8 cellular contexts compared by ENCODE assay signal in the genomic region with DNA sequence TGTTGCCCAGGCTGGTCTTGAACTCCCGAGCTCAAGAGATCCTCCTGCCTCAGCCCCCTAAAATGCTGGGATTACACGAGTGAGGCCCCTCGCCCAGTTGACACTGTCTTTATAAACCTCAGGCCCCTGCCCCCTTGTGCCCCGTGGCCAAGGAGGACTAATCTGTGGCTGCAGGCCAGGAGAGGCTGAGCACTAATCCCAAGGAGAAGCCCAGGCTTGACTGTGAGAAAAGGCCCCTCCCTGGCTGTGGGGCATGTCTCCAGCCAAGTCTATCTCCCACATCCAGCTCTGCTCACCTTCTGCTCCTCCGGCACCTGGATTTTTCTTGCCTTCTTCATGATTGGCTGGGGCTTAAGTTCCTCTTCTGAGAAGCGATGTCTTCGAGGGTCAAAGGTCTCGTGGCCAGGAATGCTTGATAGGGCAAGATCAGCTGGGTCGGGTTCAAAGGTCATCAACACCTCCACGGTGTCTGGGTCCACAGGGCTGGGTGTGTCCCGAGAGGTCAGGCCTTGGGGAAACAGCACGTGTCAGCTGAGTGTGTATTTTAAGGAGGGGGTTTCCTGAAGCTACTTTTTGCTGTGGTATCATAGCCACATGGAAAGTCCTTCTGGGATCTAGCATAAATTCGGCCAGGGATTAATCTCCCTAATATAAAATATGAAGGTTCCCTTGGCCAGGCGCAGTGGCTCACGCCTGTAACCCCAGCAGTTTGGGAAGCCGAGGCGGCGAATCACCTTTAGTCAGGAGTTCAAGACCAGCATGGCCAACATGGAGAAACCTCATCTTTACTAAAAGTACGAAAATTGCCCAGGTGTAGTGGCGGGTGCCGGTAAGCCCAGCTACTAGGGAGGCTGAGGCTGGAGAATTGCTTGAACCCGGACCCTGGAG. TPM values are rescaled to one million over a fixed set of nuclear protein-coding genes. Genes with fewer than 3 reads are reported as not detected.
DNase-seq lines count a peak whose midpoint lies in the region; ATAC-seq, FAIRE-seq and TF ChIP-seq lines count a peak whose summit lies in the region.

No MANE protein-coding gene starts in this region.

- peak overlapping the region; percentile 66; the same call in 1 of the 2 replicates for H3K9ac ChIP-seq in GM12878 (ENCODE audit: control insufficient read depth, insufficient read depth, low read length)
- peak overlapping the region; percentile 69 for H3K9ac ChIP-seq in mesenchymal stem cell (ENCODE audit: low read length)

- TF ChIP-seq CTCF in GM12878 (IDR thresholded peaks at IDR 0.05 in 2 of 3, conservative IDR thresholded peaks at IDR 0.05 in 1 of 3; ENCODE audit: control insufficient read depth in 2 of 3, extremely low read depth in 1 of 3, insufficient read depth in 1 of 3, low read depth in 3 of 3, low read length in 3 of 3) = no peak
- TF ChIP-seq CTCF in progenitor cell of endocrine pancreas (IDR thresholded peaks at IDR 0.05; ENCODE audit: unreplicated experiment) = no peak

- H3K4me2 ChIP-seq in GM12878 (ENCODE audit: control insufficient read depth, insufficient read depth) (peak overlapping the region; percentile 92), mesenchymal stem cell (ENCODE audit: low read length, poor library complexity, severe bottlenecking) (no peak overlapping the region)

- in situ Hi-C loops in GM12878 (cut with MboI) = loop anchor here (25.0 kb wide), 1 partner anchor 1254 kb away; the partner anchor contains the start of genes AKT1S1, IL4I1 and TBC1D17

- intact Hi-C loops in GM12878 (cut with micrococcal nuclease; ENCODE audit: unreplicated experiment) = loop anchor here (10.0 kb wide), 1 partner anchor 331 kb away; the partner anchor contains the start of gene FTL

- H2AK5ac ChIP-seq in mesenchymal stem cell (ENCODE audit: low read length, severe bottlenecking) = no peak overlapping the region

- H3K27ac ChIP-seq in GM12878 (ENCODE audit: control insufficient read depth, insufficient read depth) = peak overlapping the region; percentile 79
- H3K27ac ChIP-seq in mesenchymal stem cell (ENCODE audit: low read length, poor library complexity, severe bottlenecking) = no peak overlapping the region

- H3K9me3 ChIP-seq in GM12878 (replicated peaks; ENCODE audit: control insufficient read depth, insufficient read depth, low read length) (no peaks in the 10 kb centered on the region), mesenchymal stem cell (ENCODE audit: control insufficient read depth, low read length) (no peaks in the 10 kb centered on the region)

- peak overlapping the region; percentile 82 to 96 for H3K4ac ChIP-seq in mesenchymal stem cell (ENCODE audit: low read depth in 1 of 2, low read length in 2 of 2)

- peaks cover 0 to 1% of the 10 kb centered on the region in 2 donors for H3K9me3 Mint-ChIP-seq in activated T-cell treated with anti-CD3 and anti-CD28 coated beads, Interleukin-2, amount 50 U/mL, for 72 hours
- no peaks in the 10 kb centered on the region for H3K9me3 Mint-ChIP-seq in progenitor cell of endocrine pancreas (ENCODE audit: low read depth)

- H3K27me3 ChIP-seq in GM12878 (replicated peaks in 1 of 2; ENCODE audit: control insufficient read depth in 2 of 2, insufficient read depth in 2 of 2, low read length in 1 of 2) (no peaks in the 10 kb centered on the region), mesenchymal stem cell (ENCODE audit: control insufficient read depth in 1 of 2, insufficient read depth in 1 of 2, low read length in 2 of 2) (peaks cover 0 to 7% of the 10 kb centered on the region in 2 experiments)

- WGBS in GM12878 (ENCODE audit: insufficient coverage, insufficient replicate concordance, low lambda C conversion rate, missing lambda C conversion rate) = 77% methylated on average over 22 of the region's 22 CpGs
- WGBS in mesenchymal stem cell = 92% methylated on average over 22 of the region's 22 CpGs

- no peak for TF ChIP-seq POLR2A in GM12878 (IDR thresholded peaks at IDR 0.05; ENCODE audit: low read depth, low read length)

- H3K4me3 Mint-ChIP-seq in activated T-cell treated with anti-CD3 and anti-CD28 coated beads, Interleukin-2, amount 50 U/mL, for 72 hours = peak overlapping the region; percentile 88 to 89
- no peak overlapping the region for H3K4me3 Mint-ChIP-seq in progenitor cell of endocrine pancreas (ENCODE audit: low read depth)

- CTCF ChIA-PET in GM12878 (lab: Yijun Ruan, JAX) = interaction anchor here (0.8 to 2.3 kb wide), 7 partner anchors 10 to 49 kb away, joined by 3 to 10 read pairs (median 6); partner anchors contain the start of genes CA11, RPL18 and SPHK2

- no peak for DNase-seq in activated T-cell treated with anti-CD3 and anti-CD28 coated beads, Interleukin-2, amount 50 U/mL, for 72 hours
- no peak for DNase-seq in activated T-cell treated with anti-CD3 and anti-CD28 coated beads, Interleukin-2, amount 50 U/mL, for 48 hours
- DNase-seq in GM12878 (ENCODE audit: low read depth, low spot score) = no peak
- no peak for DNase-seq in mesenchymal stem cell
- DNase-seq in ureter (ENCODE audit: low spot score) = peak; percentile 61
- no peak for DNase-seq in progenitor cell of endocrine pancreas (ENCODE audit: low spot score, unreplicated experiment)

- no peak for FAIRE-seq in GM12878 (lab: Jason Lieb, UNC)

- H3K36me3 ChIP-seq in GM12878 (ENCODE audit: control insufficient read depth in 2 of 2, insufficient read depth in 2 of 2, low read length in 1 of 2) (peaks cover 4 to 5% of the 10 kb centered on the region in 2 experiments; a peak in 3 of 4 replicates), mesenchymal stem cell (ENCODE audit: control insufficient read depth in 1 of 2, insufficient read depth in 2 of 2, low read depth in 1 of 2, low read length in 2 of 2) (peaks cover 19 to 20% of the 10 kb centered on the region in 2 experiments)

- no peak for TF ChIP-seq EP300 in GM12878 (IDR thresholded peaks at IDR 0.05; ENCODE audit: borderline replicate concordance in 1 of 2, control insufficient read depth in 1 of 2, low read depth in 2 of 2, low read length in 2 of 2)

- H4K91ac ChIP-seq in mesenchymal stem cell (ENCODE audit: low read length) = peak overlapping the region; percentile 81

- H3K27me3 Mint-ChIP-seq in activated T-cell treated with anti-CD3 and anti-CD28 coated beads, Interleukin-2, amount 50 U/mL, for 72 hours (ENCODE audit: low read depth) = no peaks in the 10 kb centered on the region
- H3K27me3 Mint-ChIP-seq in progenitor cell of endocrine pancreas = peaks cover 3% of the 10 kb centered on the region

- POLR2A ChIA-PET in GM12878 (lab: Charles Lee) = interaction anchor here (0.7 to 3.3 kb wide), 7 partner anchors 12 to 360 kb away, joined by 3 to 62 read pairs (median 4); partner anchors contain the start of genes CA11, RPL18, RUVBL2 and SPHK2

- RAD21 ChIA-PET in GM12878 (lab: Charles Lee; ENCODE audit: unreplicated experiment) = interaction anchor here (1.1 to 3.4 kb wide), 7 partner anchors 9 to 49 kb away, joined by 3 to 16 read pairs (median 9); partner anchors contain the start of genes CA11, RPL18 and SPHK2

- peak overlapping the region; percentile 53 for H2BK5ac ChIP-seq in mesenchymal stem cell (ENCODE audit: low read depth, low read length, poor library complexity, severe bottlenecking)

- H3K79me2 ChIP-seq in GM12878 (ENCODE audit: control insufficient read depth, insufficient read depth, low read length) = peaks cover 5% of the 10 kb centered on the region

- no peak overlapping the region for H3K23ac ChIP-seq in mesenchymal stem cell (ENCODE audit: low read length in 2 of 2)

- peak overlapping the region; percentile 88 for H3K27ac Mint-ChIP-seq in activated T-cell treated with anti-CD3 and anti-CD28 coated beads, Interleukin-2, amount 50 U/mL, for 72 hours
- no peak overlapping the region for H3K27ac Mint-ChIP-seq in progenitor cell of endocrine pancreas

- H3K4me3 ChIP-seq in GM12878 (peak overlapping the region; percentile 66), mesenchymal stem cell (ENCODE audit: insufficient read depth in 1 of 2, low read depth in 1 of 2, low read length in 2 of 2) (peak overlapping the region in 1 of 2 experiments; percentile 67)

- BruUV-seq in GM12878 (replicated peaks; lab: Mats Ljungman, UMichigan) = no TSS peak

- H4K8ac ChIP-seq in mesenchymal stem cell (ENCODE audit: low read length) = peak overlapping the region; percentile 19

- no peaks in the 10 kb centered on the region for H3K79me1 ChIP-seq in mesenchymal stem cell (replicated peaks; ENCODE audit: low read length, poor library complexity, severe bottlenecking)

- ATAC-seq in activated T-cell treated with anti-CD3 and anti-CD28 coated beads, Interleukin-2, amount 50 U/mL, for 72 hours (replicated peaks in 1 of 2) = no peak
- ATAC-seq in GM12878 = no peak
- ATAC-seq in GM21526 (IDR thresholded peaks at IDR 0.05; ENCODE audit: low FRiP score, unreplicated experiment) = no peak
- ATAC-seq in GM19023 (IDR thresholded peaks at IDR 0.05; ENCODE audit: unreplicated experiment) = no peak

- peak overlapping the region; percentile 97 for H2BK12ac ChIP-seq in mesenchymal stem cell (ENCODE audit: low read length in 2 of 2)

- no peak overlapping the region for H2AFZ ChIP-seq in GM12878 (ENCODE audit: control insufficient read depth, low read depth, low read length)
- no peak overlapping the region for H2AFZ ChIP-seq in mesenchymal stem cell (ENCODE audit: low read depth, low read length)

- peak overlapping the region; percentile 29 for H2BK15ac ChIP-seq in mesenchymal stem cell (ENCODE audit: low read depth, poor library complexity, severe bottlenecking)

- peak overlapping the region in 1 of 2 experiments; percentile 91 for H3K18ac ChIP-seq in mesenchymal stem cell (ENCODE audit: low read depth in 1 of 2, low read length in 2 of 2)

- H3K4me1 ChIP-seq in GM12878 (ENCODE audit: control insufficient read depth, insufficient read depth, low read length) = peaks cover 22% of the 10 kb centered on the region
- peaks cover 57% of the 10 kb centered on the region for H3K4me1 ChIP-seq in mesenchymal stem cell (ENCODE audit: control insufficient read depth, insufficient read depth, low read depth, low read length)

- SMC1A ChIA-PET in GM12878 (lab: Charles Lee; ENCODE audit: uncharacterized antibody, unreplicated experiment) = interaction anchor here (0.9 to 2.8 kb wide), 8 partner anchors 10 to 49 kb away, joined by 3 to 22 read pairs (median 3); partner anchors contain the start of genes CA11, RPL18 and SPHK2

- peaks cover 50% of the 10 kb centered on the region for H3K4me1 Mint-ChIP-seq in activated T-cell treated with anti-CD3 and anti-CD28 coated beads, Interleukin-2, amount 50 U/mL, for 72 hours (ENCODE audit: low read depth)
- H3K4me1 Mint-ChIP-seq in progenitor cell of endocrine pancreas (ENCODE audit: low read depth) = peaks cover 21% of the 10 kb centered on the region

- peaks cover 3 to 4% of the 10 kb centered on the region in 2 donors for H3K36me3 Mint-ChIP-seq in activated T-cell treated with anti-CD3 and anti-CD28 coated beads, Interleukin-2, amount 50 U/mL, for 72 hours (ENCODE audit: insufficient read depth in 2 of 2)
- peaks cover 4% of the 10 kb centered on the region for H3K36me3 Mint-ChIP-seq in progenitor cell of endocrine pancreas (ENCODE audit: insufficient read depth)

- no peaks in the 10 kb centered on the region for H4K20me1 ChIP-seq in GM12878 (ENCODE audit: control insufficient read depth, insufficient read depth)

- no peak overlapping the region for H3K14ac ChIP-seq in mesenchymal stem cell (ENCODE audit: low read length in 2 of 2)

- no peak for TF ChIP-seq RAD21 in GM12878 (IDR thresholded peaks at IDR 0.05; ENCODE audit: insufficient read depth, low read depth, low read length)

- H2BK120ac ChIP-seq in mesenchymal stem cell (ENCODE audit: low read depth, low read length) = peak overlapping the region; percentile 51

RNA-seq across cellular contexts. Expression of gene DBP, which starts 3.8 kb away (rescaled TPM):
- 10 to 100 TPM in 1 of 2 donors, 1 to 10 TPM in 1; 8.2 to 13.4 TPM for total RNA-seq in activated T-cell treated with anti-CD3 and anti-CD28 coated beads, Interleukin-2, amount 50 U/mL, for 72 hours
- total RNA-seq in GM12878 (2013; cell fraction: nucleolus; rRNA removed) = 18.1 and 21.7 TPM in 2 replicates
- total RNA-seq in GM12878 (2014; rRNA removed) (10.5 and 10.6 TPM in 2 replicates), GM12878 (2014; rRNA removed; fragmentation: Illumina TruSeq; extraction: Trizol) (7.0 and 8.1 TPM in 2 replicates), GM12878 (2021) (6.7 and 7.3 TPM in 2 replicates), ureter (12.7 TPM), progenitor cell of endocrine pancreas (5.1 and 5.3 TPM in 2 replicates)
- polyA plus RNA-seq in GM12878 (2011; ENCODE audit: low read depth) = 5.0 TPM
- polyA plus RNA-seq in GM12878 (2011; rRNA removed) (6.0 and 9.8 TPM in 2 replicates), GM12878 (2014; fragmentation: Illumina TruSeq; extraction: Trizol) (5.0 and 5.1 TPM in 2 replicates), GM12878 (2014; fragmentation: Nextera tagmentation; extraction: Ambion mirVana) (1 to 10 TPM; 2.0 to 2.6 TPM), GM12878 (2014; rRNA removed) (9.4 and 9.7 TPM in 2 replicates), GM12878 (2016; fragmentation: Nextera tagmentation; extraction: Ambion mirVana) (1 to 10 TPM; 4.0 to 7.1 TPM)
- 13.1 and 14.1 TPM in 2 replicates for polyA plus RNA-seq in GM12878 (2011; cell fraction: cytosol; rRNA removed)
- 10.3 and 11.2 TPM in 2 replicates for polyA plus RNA-seq in GM12878 (2011; cell fraction: nucleus; rRNA removed)
- polyA plus RNA-seq in GM12878 (2012) = 12.9 and 16.4 TPM in 2 replicates
- polyA minus RNA-seq in GM12878 (2011; rRNA and poly(A)+ RNA removed) = 6.6 and 9.1 TPM in 2 replicates
- 2.6 and 7.4 TPM in 2 replicates for polyA minus RNA-seq in GM12878 (2011; cell fraction: cytosol; rRNA and poly(A)+ RNA removed)
- 3.9 and 4.3 TPM in 2 replicates for polyA minus RNA-seq in GM12878 (2011; cell fraction: nucleus; rRNA and poly(A)+ RNA removed)
- polyA plus RNA-seq in mesenchymal stem cell (2013, experiment 1 of 2) = 4.2 TPM
- polyA plus RNA-seq in mesenchymal stem cell (2013, experiment 2 of 2) = 5.0 TPM

RNA-seq across cellular contexts. Expression of gene CA11, which starts 12.6 kb away (rescaled TPM):
- total RNA-seq in activated T-cell treated with anti-CD3 and anti-CD28 coated beads, Interleukin-2, amount 50 U/mL, for 72 hours = 10 to 100 TPM; 10.5 to 11.9 TPM
- total RNA-seq in GM12878 (2013; cell fraction: nucleolus; rRNA removed) = 0.54 and 0.61 TPM in 2 replicates
- total RNA-seq in GM12878 (2014; rRNA removed) = 3.5 and 5.5 TPM in 2 replicates
- 1.8 and 2.3 TPM in 2 replicates for total RNA-seq in GM12878 (2014; rRNA removed; fragmentation: Illumina TruSeq; extraction: Trizol)
- total RNA-seq in GM12878 (2021) = 3.3 and 3.9 TPM in 2 replicates
- 6.3 TPM for polyA plus RNA-seq in GM12878 (2011; ENCODE audit: low read depth)
- polyA plus RNA-seq in GM12878 (2011; rRNA removed) = 1.2 and 1.7 TPM in 2 replicates
- 2.6 and 5.5 TPM in 2 replicates for polyA plus RNA-seq in GM12878 (2011; cell fraction: cytosol; rRNA removed)
- 0.54 and 1.2 TPM in 2 replicates for polyA plus RNA-seq in GM12878 (2011; cell fraction: nucleus; rRNA removed)
- 9.7 and 10.8 TPM in 2 replicates for polyA plus RNA-seq in GM12878 (2012)
- 1.9 TPM in 2 replicates for polyA plus RNA-seq in GM12878 (2014; fragmentation: Illumina TruSeq; extraction: Trizol)
- polyA plus RNA-seq in GM12878 (2014; fragmentation: Nextera tagmentation; extraction: Ambion mirVana) = 1 to 10 TPM; 5.4 to 7.5 TPM
- polyA plus RNA-seq in GM12878 (2014; rRNA removed) = 1.8 and 2.7 TPM in 2 replicates
- polyA plus RNA-seq in GM12878 (2016; fragmentation: Nextera tagmentation; extraction: Ambion mirVana) = 1 to 10 TPM; 1.9 to 2.6 TPM
- polyA minus RNA-seq in GM12878 (2011; rRNA and poly(A)+ RNA removed) = 0.93 TPM in 1 of 2 replicates, not detected in the other
- polyA minus RNA-seq in GM12878 (2011; cell fraction: cytosol; rRNA and poly(A)+ RNA removed) = 2.9 TPM in 1 of 2 replicates, not detected in the other
- 1.9 TPM in 1 of 2 replicates, not detected in the other for polyA minus RNA-seq in GM12878 (2011; cell fraction: nucleus; rRNA and poly(A)+ RNA removed)
- polyA plus RNA-seq in mesenchymal stem cell (2013, experiment 1 of 2) = 30.0 TPM
- polyA plus RNA-seq in mesenchymal stem cell (2013, experiment 2 of 2) = 34.4 TPM
- total RNA-seq in ureter = 9.6 TPM
- total RNA-seq in progenitor cell of endocrine pancreas = 8.9 and 9.6 TPM in 2 replicates

RNA-seq across cellular contexts. Expression of gene SPHK2, which starts 14.1 kb away (rescaled TPM):
- total RNA-seq in activated T-cell treated with anti-CD3 and anti-CD28 coated beads, Interleukin-2, amount 50 U/mL, for 72 hours = 10 to 100 TPM; 26.9 to 27.2 TPM
- 31.6 and 32.6 TPM in 2 replicates for total RNA-seq in GM12878 (2013; cell fraction: nucleolus; rRNA removed)
- 12.4 and 15.9 TPM in 2 replicates for total RNA-seq in GM12878 (2014; rRNA removed)
- total RNA-seq in GM12878 (2014; rRNA removed; fragmentation: Illumina TruSeq; extraction: Trizol) = 6.5 and 7.1 TPM in 2 replicates
- 33.1 and 40.5 TPM in 2 replicates for total RNA-seq in GM12878 (2021)
- polyA plus RNA-seq in GM12878 (2011; ENCODE audit: low read depth) = 3.6 TPM
- 3.0 and 5.7 TPM in 2 replicates for polyA plus RNA-seq in GM12878 (2011; rRNA removed)
- 9.0 and 13.9 TPM in 2 replicates for polyA plus RNA-seq in GM12878 (2011; cell fraction: cytosol; rRNA removed)
- polyA plus RNA-seq in GM12878 (2011; cell fraction: nucleus; rRNA removed) = 35.3 and 48.6 TPM in 2 replicates
- 11.0 and 11.4 TPM in 2 replicates for polyA plus RNA-seq in GM12878 (2012)
- 2.2 and 4.7 TPM in 2 replicates for polyA plus RNA-seq in GM12878 (2014; fragmentation: Illumina TruSeq; extraction: Trizol)
- under 1 TPM; 0.37 to 0.75 TPM for polyA plus RNA-seq in GM12878 (2014; fragmentation: Nextera tagmentation; extraction: Ambion mirVana)
- polyA plus RNA-seq in GM12878 (2014; rRNA removed) = 26.4 and 31.5 TPM in 2 replicates
- 10 to 100 TPM; 29.7 to 31.7 TPM for polyA plus RNA-seq in GM12878 (2016; fragmentation: Nextera tagmentation; extraction: Ambion mirVana)
- 10.2 and 16.4 TPM in 2 replicates for polyA minus RNA-seq in GM12878 (2011; rRNA and poly(A)+ RNA removed)
- polyA minus RNA-seq in GM12878 (2011; cell fraction: cytosol; rRNA and poly(A)+ RNA removed) = 7.8 and 8.0 TPM in 2 replicates
- polyA minus RNA-seq in GM12878 (2011; cell fraction: nucleus; rRNA and poly(A)+ RNA removed) = 12.0 and 29.9 TPM in 2 replicates
- 9.1 TPM for polyA plus RNA-seq in mesenchymal stem cell (2013, experiment 1 of 2)
- 9.4 TPM for polyA plus RNA-seq in mesenchymal stem cell (2013, experiment 2 of 2)
- total RNA-seq in ureter = 27.6 TPM
- 137 and 138 TPM in 2 replicates for total RNA-seq in progenitor cell of endocrine pancreas

RNA-seq across cellular contexts. Expression of gene RPL18, which starts 14.4 kb away (rescaled TPM):
- 1,000 to 10,000 TPM; 1,953 to 2,080 TPM for total RNA-seq in activated T-cell treated with anti-CD3 and anti-CD28 coated beads, Interleukin-2, amount 50 U/mL, for 72 hours
- total RNA-seq in GM12878 (2013; cell fraction: nucleolus; rRNA removed) = 289 and 293 TPM in 2 replicates
- 3,864 and 4,267 TPM in 2 replicates for total RNA-seq in GM12878 (2014; rRNA removed)
- 2,138 and 2,306 TPM in 2 replicates for total RNA-seq in GM12878 (2014; rRNA removed; fragmentation: Illumina TruSeq; extraction: Trizol)
- total RNA-seq in GM12878 (2021) = 2,548 and 2,593 TPM in 2 replicates
- 2,279 TPM for polyA plus RNA-seq in GM12878 (2011; ENCODE audit: low read depth)
- 786 and 1,901 TPM in 2 replicates for polyA plus RNA-seq in GM12878 (2011; rRNA removed)
- polyA plus RNA-seq in GM12878 (2011; cell fraction: cytosol; rRNA removed) = 2,627 and 2,723 TPM in 2 replicates
- 1,070 and 1,187 TPM in 2 replicates for polyA plus RNA-seq in GM12878 (2011; cell fraction: nucleus; rRNA removed)
- 3,508 and 3,752 TPM in 2 replicates for polyA plus RNA-seq in GM12878 (2012)
- polyA plus RNA-seq in GM12878 (2014; fragmentation: Illumina TruSeq; extraction: Trizol) = 1,711 and 2,137 TPM in 2 replicates
- polyA plus RNA-seq in GM12878 (2014; fragmentation: Nextera tagmentation; extraction: Ambion mirVana) = 100 to 1,000 TPM; 393 to 844 TPM
- polyA plus RNA-seq in GM12878 (2014; rRNA removed) = 3,670 and 3,986 TPM in 2 replicates
- 1,000 to 10,000 TPM; 1,291 to 1,299 TPM for polyA plus RNA-seq in GM12878 (2016; fragmentation: Nextera tagmentation; extraction: Ambion mirVana)
- 387 and 961 TPM in 2 replicates for polyA minus RNA-seq in GM12878 (2011; rRNA and poly(A)+ RNA removed)
- polyA minus RNA-seq in GM12878 (2011; cell fraction: cytosol; rRNA and poly(A)+ RNA removed) = 657 and 660 TPM in 2 replicates
- polyA minus RNA-seq in GM12878 (2011; cell fraction: nucleus; rRNA and poly(A)+ RNA removed) = 152 and 213 TPM in 2 replicates
- 1,704 TPM for polyA plus RNA-seq in mesenchymal stem cell (2013, experiment 1 of 2)
- 1,641 TPM for polyA plus RNA-seq in mesenchymal stem cell (2013, experiment 2 of 2)
- 1,575 TPM for total RNA-seq in ureter
- 1,379 and 1,392 TPM in 2 replicates for total RNA-seq in progenitor cell of endocrine pancreas

RNA-seq across cellular contexts. Expression of gene FAM83E, which starts 18.5 kb away (rescaled TPM):
- total RNA-seq in activated T-cell treated with anti-CD3 and anti-CD28 coated beads, Interleukin-2, amount 50 U/mL, for 72 hours = 1 to 10 TPM; 7.5 to 8.5 TPM
- total RNA-seq in GM12878 (2013; cell fraction: nucleolus; rRNA removed) = 6.6 and 8.7 TPM in 2 replicates
- 0.44 and 1.6 TPM in 2 replicates for total RNA-seq in GM12878 (2014; rRNA removed)
- total RNA-seq in GM12878 (2014; rRNA removed; fragmentation: Illumina TruSeq; extraction: Trizol) = 0.31 and 0.88 TPM in 2 replicates
- total RNA-seq in GM12878 (2021) = 1.3 and 2.5 TPM in 2 replicates
- polyA plus RNA-seq in GM12878 (2011; ENCODE audit: low read depth) = 0.13 TPM
- polyA plus RNA-seq in GM12878 (2011; rRNA removed) = 0.10 and 0.29 TPM in 2 replicates
- polyA plus RNA-seq in GM12878 (2011; cell fraction: cytosol; rRNA removed) = 0.33 and 0.53 TPM in 2 replicates
- polyA plus RNA-seq in GM12878 (2011; cell fraction: nucleus; rRNA removed) = 0.81 and 1.8 TPM in 2 replicates
- polyA plus RNA-seq in GM12878 (2012) = 0.13 and 0.24 TPM in 2 replicates
- polyA plus RNA-seq in GM12878 (2014; fragmentation: Illumina TruSeq; extraction: Trizol) = not detected in 2 replicates
- polyA plus RNA-seq in GM12878 (2014; fragmentation: Nextera tagmentation; extraction: Ambion mirVana) = not detected
- polyA plus RNA-seq in GM12878 (2014; rRNA removed) = 0.35 and 0.72 TPM in 2 replicates
- polyA plus RNA-seq in GM12878 (2016; fragmentation: Nextera tagmentation; extraction: Ambion mirVana) = under 1 TPM in 1 of 2 experiments, not detected in 1; 0.14 TPM
- polyA minus RNA-seq in GM12878 (2011; rRNA and poly(A)+ RNA removed) = 0.44 and 1.8 TPM in 2 replicates
- not detected in 2 replicates for polyA minus RNA-seq in GM12878 (2011; cell fraction: cytosol; rRNA and poly(A)+ RNA removed)
- 5.2 and 9.2 TPM in 2 replicates for polyA minus RNA-seq in GM12878 (2011; cell fraction: nucleus; rRNA and poly(A)+ RNA removed)
- 0.03 TPM for polyA plus RNA-seq in mesenchymal stem cell (2013, experiment 1 of 2)
- polyA plus RNA-seq in mesenchymal stem cell (2013, experiment 2 of 2) = 0.04 TPM
- 12.7 TPM for total RNA-seq in ureter
- 3.8 and 4.3 TPM in 2 replicates for total RNA-seq in progenitor cell of endocrine pancreas
